ENCODE assay signal across 8 cellular contexts in genomic region chr6:26756067-26756805, GRCh38.
A peak's percentile ranks its signal among the peaks of the same experiment; 100 is the strongest.
DNase-seq lines count a peak whose midpoint lies in the region; ATAC-seq and TF ChIP-seq lines count a peak whose summit lies in the region.
"Not testable (repeated sequence)": the region's sequence is repeated elsewhere in the genome, so short reads cannot be mapped to it uniquely, and the experiment has no call there.

No MANE protein-coding gene starts in this region.

- not testable (repeated sequence) for TF ChIP-seq CTCF in H9 (conservative IDR thresholded peaks at IDR 0.05); Panc1 (IDR thresholded peaks at IDR 0.05); fibroblast of the aortic adventitia (IDR thresholded peaks at IDR 0.05; ENCODE audit: insufficient read depth, low read length); mesothelial cell of epicardium (IDR thresholded peaks at IDR 0.05; ENCODE audit: unreplicated experiment)

- not testable (repeated sequence) for H3K18ac ChIP-seq in H9 (ENCODE audit: insufficient read length, low read depth, low read length)

- H3K4me3 ChIP-seq in Panc1 (ENCODE audit: low read depth in 2 of 2, low read length in 2 of 2), result peak overlapping the region; percentile 57 to 79
- H3K4me3 ChIP-seq in fibroblast of the aortic adventitia (ENCODE audit: low read depth, low read length), result not testable (repeated sequence)
- H3K4me3 ChIP-seq in skeletal muscle satellite cell (ENCODE audit: low read length), result peak overlapping the region; percentile 42

- H2BK5ac ChIP-seq in H9 (ENCODE audit: insufficient read length, low read length), result not testable (repeated sequence)

- not testable (repeated sequence) for H3K9me3 ChIP-seq in H9 (ENCODE audit: control insufficient read depth, low read depth, low read length); Panc1 (ENCODE audit: control insufficient read depth, insufficient read depth, low read depth, low read length); skeletal muscle satellite cell (replicated peaks; ENCODE audit: low read length)

- H4K8ac ChIP-seq in H9 (replicated peaks; ENCODE audit: insufficient read length, low read depth, low read length), result not testable (repeated sequence)

- H3K23ac ChIP-seq in H9 (ENCODE audit: insufficient read length, low read depth, low read length), result not testable (repeated sequence)

- H3K4me3 Mint-ChIP-seq in H9, result peak overlapping the region; percentile 86 to 90
- peak overlapping the region; percentile 57 for H3K4me3 Mint-ChIP-seq in mesothelial cell of epicardium

- H3K27me3 ChIP-seq in H9 (ENCODE audit: insufficient read depth, low read length); Panc1 (ENCODE audit: control insufficient read depth, insufficient read depth, low read length): not testable (repeated sequence)
- H3K27me3 ChIP-seq in skeletal muscle satellite cell (ENCODE audit: control insufficient read depth, insufficient read depth, low read length), result peaks cover 18% of the 10 kb centered on the region

- H3K27ac Mint-ChIP-seq in H9, mesothelial cell of epicardium: not testable (repeated sequence)

- peaks cover 47% of the 10 kb centered on the region for H3K27me3 Mint-ChIP-seq in H9 (ENCODE audit: low read depth)
- peaks cover 54% of the 10 kb centered on the region for H3K27me3 Mint-ChIP-seq in mesothelial cell of epicardium (ENCODE audit: low read depth)

- H4K5ac ChIP-seq in H9 (ENCODE audit: insufficient read length, low read depth, low read length), result not testable (repeated sequence)

- not testable (repeated sequence) for H3K4me1 Mint-ChIP-seq in H9
- peaks cover 12% of the 10 kb centered on the region for H3K4me1 Mint-ChIP-seq in mesothelial cell of epicardium

- H3K56ac ChIP-seq in H9 (ENCODE audit: insufficient read length, low read depth, low read length), result not testable (repeated sequence)

- H2AFZ ChIP-seq in H9 (ENCODE audit: low read length), result not testable (repeated sequence)

- peak; percentile 100 for ATAC-seq in Panc1

- H3K4ac ChIP-seq in H9 (ENCODE audit: low read depth, low read length), result not testable (repeated sequence)

- CTCF ChIA-PET in Panc1 (lab: Charles Lee), result not testable (repeated sequence)

- not testable (repeated sequence) for H3K36me3 ChIP-seq in Panc1 (ENCODE audit: control insufficient read depth, insufficient read depth, low read length); skeletal muscle satellite cell (ENCODE audit: insufficient read depth, low read length)

- H3K4me2 ChIP-seq in H9 (ENCODE audit: insufficient read depth, insufficient read length, low read length) (peak overlapping the region; percentile 55), skeletal muscle satellite cell (ENCODE audit: low read length) (peak overlapping the region; percentile 59)

- H2BK20ac ChIP-seq in H9 (ENCODE audit: low read depth, low read length, poor library complexity, severe bottlenecking), result not testable (repeated sequence)

- H3K4me1 ChIP-seq in H9 (ENCODE audit: insufficient read depth, low read length); Panc1 (ENCODE audit: control insufficient read depth, insufficient read depth, low read length); skeletal muscle satellite cell (ENCODE audit: control insufficient read depth, insufficient read depth, low read length): not testable (repeated sequence)

- H3K79me1 ChIP-seq in H9 (ENCODE audit: insufficient read depth, low read depth, low read length, poor library complexity, severe bottlenecking), result not testable (repeated sequence)

- H3T11ph ChIP-seq in H9 (ENCODE audit: low read length), result not testable (repeated sequence)

- not testable (repeated sequence) for H4K91ac ChIP-seq in H9 (ENCODE audit: insufficient read length, low read depth, low read length)

- not testable (repeated sequence) for H3K23me2 ChIP-seq in H9 (ENCODE audit: insufficient read length, low read depth, low read length, poor library complexity, severe bottlenecking)

- not testable (repeated sequence) for H3K14ac ChIP-seq in H9 (ENCODE audit: insufficient read depth, low read length)

- BruUV-seq in Panc1 (replicated peaks; lab: Mats Ljungman, UMichigan), result TSS peak; percentile 100

- H3K79me2 ChIP-seq in H9 (ENCODE audit: insufficient read depth, low read length), result not testable (repeated sequence)

- DNase-seq in AG20443 (ENCODE audit: low spot score), result peak; percentile 7
- peak; percentile 45 for DNase-seq in H9
- peak; percentile 93 for DNase-seq in Panc1 (ENCODE audit: low read depth, low spot score)
- peak; percentile 77 for DNase-seq in activated CD8-positive, alpha-beta memory T cell treated with anti-CD3 and anti-CD28 coated beads, Interleukin-2, amount 50 U/mL, for 48 hours
- peak; percentile 37 for DNase-seq in cerebellar cortex (ENCODE audit: low spot score)
- DNase-seq in fibroblast of the aortic adventitia (ENCODE audit: low read depth), result peak; percentile 31
- not testable (repeated sequence) for DNase-seq in mesothelial cell of epicardium (ENCODE audit: low spot score in 2 of 2, unreplicated experiment in 2 of 2)

- H3K9ac ChIP-seq in H9 (ENCODE audit: extremely low read depth, insufficient read length, low read length); skeletal muscle satellite cell (ENCODE audit: low read depth, low read length): not testable (repeated sequence)

- not testable (repeated sequence) for H3K36me3 Mint-ChIP-seq in H9 (ENCODE audit: insufficient read depth in 1 of 3, low read depth in 3 of 3); mesothelial cell of epicardium

- not testable (repeated sequence) for H2BK15ac ChIP-seq in H9 (ENCODE audit: low read depth, low read length)

- WGBS in H9 (ENCODE audit: extremely low coverage, insufficient read length, low lambda C conversion rate), result no CpG with 5 or more reads among the region's 29 CpGs

- not testable (repeated sequence) for H3K27ac ChIP-seq in H9 (ENCODE audit: insufficient read length, low read depth, low read length)
- H3K27ac ChIP-seq in Panc1 (ENCODE audit: low read length), result peak overlapping the region; percentile 65

- in situ Hi-C loops in Panc1 (cut with HindIII; ENCODE audit: low pct_unique_long_range_greater_than_20kb, low sequenced_read_pairs), result not testable (repeated sequence)

- H3K9me3 Mint-ChIP-seq in H9, mesothelial cell of epicardium: not testable (repeated sequence)

- H4K20me1 ChIP-seq in H9 (ENCODE audit: control insufficient read depth, insufficient read depth, insufficient read length), result not testable (repeated sequence)

- H2BK12ac ChIP-seq in H9 (ENCODE audit: insufficient read length, low read depth, low read length), result not testable (repeated sequence)

- not testable (repeated sequence) for H2AK5ac ChIP-seq in H9 (ENCODE audit: insufficient read length, low read length)

- intact Hi-C loops in Panc1 (cut with micrococcal nuclease; ENCODE audit: unreplicated experiment), result not testable (repeated sequence)

- POLR2A ChIA-PET in Panc1 (lab: Charles Lee), result not testable (repeated sequence)

- H2BK120ac ChIP-seq in H9 (ENCODE audit: low read depth, low read length, poor library complexity, severe bottlenecking), result not testable (repeated sequence)
